In the genomic region with DNA sequence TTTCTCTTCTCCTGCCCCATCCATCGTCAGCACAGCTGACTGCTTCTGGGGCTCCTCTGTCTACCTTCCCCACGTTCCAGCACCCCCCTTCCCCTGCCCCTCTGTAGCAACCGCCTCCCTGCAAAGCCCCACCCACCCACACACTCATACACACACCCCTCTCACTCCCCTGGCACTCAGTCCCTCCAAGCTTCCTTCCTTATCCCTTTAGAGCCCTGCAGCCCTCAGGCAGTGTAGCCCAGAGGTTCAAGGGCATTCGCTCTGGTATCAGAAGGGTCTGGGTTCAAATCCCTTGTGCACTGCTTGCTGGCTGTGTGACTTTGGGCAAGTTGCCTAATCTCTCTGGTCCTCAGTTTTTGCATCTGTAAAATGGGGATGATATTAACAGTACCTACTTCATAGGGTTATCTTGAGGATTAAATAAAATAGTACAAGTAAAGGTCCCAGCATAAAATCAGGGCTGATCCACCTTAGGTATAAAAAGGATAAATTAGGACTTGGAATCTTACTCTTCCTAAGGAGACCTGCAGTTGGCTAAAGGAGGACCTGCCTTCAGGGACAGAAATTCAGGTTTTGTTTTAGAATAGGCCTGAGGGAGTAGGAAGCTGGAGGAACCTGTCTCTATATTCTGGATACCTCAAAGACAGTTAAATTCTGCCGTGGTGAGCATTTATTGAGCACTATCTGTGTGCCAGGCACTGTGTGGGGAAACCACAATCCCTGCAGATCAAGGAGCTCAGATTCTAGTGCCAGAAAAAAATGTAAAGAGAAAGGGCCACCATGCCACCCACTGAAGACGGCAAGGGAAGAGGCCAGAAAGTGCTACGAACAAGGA, we compare ENCODE assay signal across 9 cellular contexts.
DNase-seq lines count a peak whose midpoint lies in the region; ATAC-seq and TF ChIP-seq lines count a peak whose summit lies in the region.
"Had no signal": no experiment of that assay in that cellular context is flagged by ENCODE, and none has a peak within 500 bp of the region (broad histone marks: within the 10 kb centered on the region; RNA-seq: fewer than 3 reads in every experiment).

No MANE protein-coding gene starts in this region.

- no peaks in the 10 kb centered on the region for H3K9me3 ChIP-seq in esophagus muscularis mucosa
- H3K9me3 ChIP-seq in muscle layer of colon (ENCODE audit: low read length) = no peaks in the 10 kb centered on the region
- no peaks in the 10 kb centered on the region for H3K9me3 ChIP-seq in upper lobe of right lung

- no peak for TF ChIP-seq CTCF in RWPE1 (conservative IDR thresholded peaks at IDR 0.05; ENCODE audit: low read depth)
- no peak for TF ChIP-seq CTCF in esophagus muscularis mucosa (IDR thresholded peaks at IDR 0.05)
- TF ChIP-seq CTCF in upper lobe of right lung (IDR thresholded peaks at IDR 0.05) = no peak

- TF ChIP-seq POLR2A in esophagus muscularis mucosa (IDR thresholded peaks at IDR 0.05; ENCODE audit: low read depth) = no peak

- 30% methylated on average over 7 of the region's 7 CpGs for WGBS in esophagus muscularis mucosa

- H3K4me1 ChIP-seq in esophagus muscularis mucosa (peaks cover 30 to 44% (median 42%) of the 10 kb centered on the region in 4 donors), muscle layer of colon (ENCODE audit: insufficient read depth, low read length) (peaks cover 38% of the 10 kb centered on the region), upper lobe of right lung (peaks cover 28% of the 10 kb centered on the region)

- H3K27ac ChIP-seq in RWPE1 (peak overlapping the region; percentile 77), esophagus muscularis mucosa (replicated peaks in 1 of 4) (peak overlapping the region; percentile 58 to 81 (median 76)), muscle layer of colon (ENCODE audit: low read depth, low read length) (peak overlapping the region; percentile 70), upper lobe of right lung (peak overlapping the region; percentile 58)

- H3K27me3 ChIP-seq in esophagus muscularis mucosa (no peaks in the 10 kb centered on the region), muscle layer of colon (ENCODE audit: control insufficient read depth in 1 of 2, insufficient read depth in 2 of 2, low read length in 2 of 2) (no peaks in the 10 kb centered on the region), upper lobe of right lung (no peaks in the 10 kb centered on the region)

- CTCF ChIA-PET in RWPE1 (lab: Yijun Ruan, JAX) = interaction anchor here (0.7 kb wide), 2 partner anchors 23 to 191 kb away, joined by 3 read pairs; no protein-coding TSS in a partner anchor

- POLR2A ChIA-PET in RWPE1 (lab: Yijun Ruan, JAX; ENCODE audit: low non-redundant PET) = no interaction called here

- ATAC-seq in upper lobe of right lung = peak; percentile 77
- no peak for ATAC-seq in GM18858 (IDR thresholded peaks at IDR 0.05; ENCODE audit: unreplicated experiment)

- no peaks in the 10 kb centered on the region for H3K36me3 ChIP-seq in esophagus muscularis mucosa
- H3K36me3 ChIP-seq in muscle layer of colon (ENCODE audit: insufficient read depth, low read length) = no peaks in the 10 kb centered on the region
- no peaks in the 10 kb centered on the region for H3K36me3 ChIP-seq in upper lobe of right lung

- DNase-seq in RWPE1 (ENCODE audit: low spot score) (no peak), esophagus muscularis mucosa (ENCODE audit: extremely low spot score) (no peak), upper lobe of right lung (no peak), HK-2 (ENCODE audit: unreplicated experiment) (no peak), cerebellar cortex (ENCODE audit: low spot score) (no peak)
- DNase-seq: stimulated activated CD4-positive, alpha-beta T cell treated with anti-CD3 and anti-CD28 coated beads, Interleukin-4, amount 100 ng/mL, for 24 hours; T-helper 9 cell had no signal

- intact Hi-C loops in esophagus muscularis mucosa (cut with DNase I) (loop anchor here (2.0 kb wide), 1 partner anchor 32 kb away; no protein-coding TSS in a partner anchor), upper lobe of right lung (cut with DNase I) (no loop called here)

- H3K9ac ChIP-seq in muscle layer of colon (ENCODE audit: low read length) = peak overlapping the region; percentile 2

- H3K4me3 ChIP-seq in esophagus muscularis mucosa (peak overlapping the region in 2 of 4 donors; percentile 12 to 35), muscle layer of colon (ENCODE audit: low read depth in 1 of 2, low read length in 2 of 2) (peak overlapping the region in 1 of 2 donors; percentile 37), upper lobe of right lung (no peak overlapping the region)

- no peak for TF ChIP-seq EP300 in esophagus muscularis mucosa (IDR thresholded peaks at IDR 0.05)
